ENCODE assay signal across 12 cellular contexts in the genomic region with DNA sequence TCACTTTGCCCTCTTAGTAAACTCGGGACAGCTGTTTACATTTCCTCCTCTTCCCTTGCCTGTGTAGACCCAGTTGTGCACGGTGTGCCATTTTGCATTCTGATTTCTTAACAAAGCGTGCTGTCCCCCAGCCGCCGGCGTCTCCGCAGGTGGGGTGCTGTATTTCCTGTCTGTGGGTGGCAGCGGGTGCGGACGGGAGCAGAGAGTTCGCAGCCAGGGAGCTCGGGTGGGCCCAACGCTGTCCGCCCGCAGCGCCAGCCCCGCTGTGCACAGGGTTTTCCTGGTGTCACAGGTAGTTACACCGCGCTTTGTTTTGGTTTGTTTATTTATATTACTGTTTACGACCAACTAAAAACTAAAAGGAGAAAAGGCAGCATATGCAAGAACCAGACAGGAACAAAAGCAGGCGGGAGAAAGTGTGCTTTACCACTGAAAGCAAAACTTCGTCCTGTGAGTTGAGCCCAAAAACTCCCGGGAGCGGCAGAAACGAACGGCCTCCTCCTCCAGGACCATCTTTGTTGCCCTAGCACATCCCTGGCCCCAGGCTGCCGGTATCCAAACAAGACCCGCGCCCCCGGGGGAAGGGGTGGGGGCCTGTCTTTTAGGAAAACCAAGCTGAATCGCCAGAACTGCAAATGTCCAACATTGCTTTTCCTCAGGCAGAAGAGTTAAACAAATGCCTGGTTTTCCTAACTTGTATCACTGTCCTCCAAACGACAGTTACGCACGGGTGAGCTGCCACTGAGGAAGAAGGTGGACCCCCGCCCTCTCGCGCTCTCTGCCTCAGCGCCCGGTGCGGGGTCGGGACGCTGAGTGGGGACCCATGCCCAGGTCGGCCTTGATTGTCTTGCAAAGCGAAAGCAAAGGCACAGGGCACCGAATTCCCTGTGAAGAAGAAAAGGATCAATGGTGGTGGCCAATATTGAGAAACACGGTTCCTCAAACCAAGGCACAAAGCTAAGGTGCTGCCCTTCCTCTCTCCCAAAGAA. TPM values are rescaled to one million over a fixed set of nuclear protein-coding genes. Genes with fewer than 3 reads are reported as not detected.
DNase-seq lines count a peak whose midpoint lies in the region; ATAC-seq and TF ChIP-seq lines count a peak whose summit lies in the region.
"Had no signal": no experiment of that assay in that cellular context is flagged by ENCODE, and none has a peak within 500 bp of the region (broad histone marks: within the 10 kb centered on the region; RNA-seq: fewer than 3 reads in every experiment).

No MANE protein-coding gene starts in this region.

- no peaks in the 10 kb centered on the region for H3K36me3 ChIP-seq in skeletal muscle satellite cell (ENCODE audit: insufficient read depth, low read length)

- in situ Hi-C loops in ACHN (cut with HindIII; ENCODE audit: low pct_ligation_motif_present, low pct_unique_long_range_greater_than_20kb, low sequenced_read_pairs): no loop called here

- H3K27me3 Mint-ChIP-seq in T-helper 2 cell treated with Interferon-gamma antibody and Interleukin-4, amounts not matched to agents 5 μg/mL and 100 μg/mL, for 36 hours (ENCODE audit: low read depth): peaks cover 4% of the 10 kb centered on the region
- no peaks in the 10 kb centered on the region for H3K27me3 Mint-ChIP-seq in MCF 10A (ENCODE audit: insufficient read depth, unreplicated experiment)
- H3K27me3 Mint-ChIP-seq: type B pancreatic cell had no signal

- no peaks in the 10 kb centered on the region for H3K4me1 ChIP-seq in skeletal muscle satellite cell (ENCODE audit: control insufficient read depth, insufficient read depth, low read length)

- H3K4me3 Mint-ChIP-seq in T-helper 2 cell treated with Interferon-gamma antibody and Interleukin-4, amounts not matched to agents 5 μg/mL and 100 μg/mL, for 36 hours: peak overlapping the region; percentile 74
- H3K4me3 Mint-ChIP-seq in MCF 10A (ENCODE audit: unreplicated experiment): no peak overlapping the region
- H3K4me3 Mint-ChIP-seq: neural crest cell, type B pancreatic cell had no signal

- POLR2A ChIA-PET in MCF 10A (lab: Yijun Ruan, JAX): no interaction called here

- intact Hi-C loops in MCF 10A (cut with micrococcal nuclease): no loop called here

- peak overlapping the region; percentile 2 for H3K4me3 ChIP-seq in skeletal muscle satellite cell (ENCODE audit: low read length)

- CTCF ChIA-PET in MCF 10A (lab: Yijun Ruan, JAX): interaction anchor here (0.7 kb wide), 1 partner anchor 776 kb away, joined by 3 read pairs; no protein-coding TSS in a partner anchor

- no peak overlapping the region for H3K27ac Mint-ChIP-seq in T-helper 2 cell treated with Interferon-gamma antibody and Interleukin-4, amounts not matched to agents 5 μg/mL and 100 μg/mL, for 36 hours
- H3K27ac Mint-ChIP-seq in MCF 10A (ENCODE audit: low read depth, unreplicated experiment): no peak overlapping the region
- H3K27ac Mint-ChIP-seq: type B pancreatic cell had no signal

- peak overlapping the region; percentile 42 for H3K4me2 ChIP-seq in skeletal muscle satellite cell (ENCODE audit: low read length)

- no TSS peak for BruUV-seq in MCF 10A (replicated peaks; lab: Mats Ljungman, UMichigan)

- peak; percentile 9 for DNase-seq in activated CD4-positive, alpha-beta T cell treated with anti-CD3 and anti-CD28 coated beads for 48 hours
- DNase-seq in activated CD4-positive, alpha-beta T cell treated with anti-CD3 and anti-CD28 coated beads for 4 hours: no peak
- no peak for DNase-seq in T-helper 2 cell treated with Interferon-gamma antibody and Interleukin-4, amounts not matched to agents 5 μg/mL and 100 μg/mL, for 36 hours (ENCODE audit: low spot score)
- DNase-seq in dermis blood vessel endothelial cell (peak; percentile 11), MCF 10A (ENCODE audit: unreplicated experiment) (no peak), ACHN (no peak)
- DNase-seq: left colon, small intestine had no signal

- H3K9me3 ChIP-seq in skeletal muscle satellite cell (replicated peaks; ENCODE audit: low read length): no peaks in the 10 kb centered on the region

- H3K27me3 ChIP-seq in skeletal muscle satellite cell (ENCODE audit: control insufficient read depth, insufficient read depth, low read length): no peaks in the 10 kb centered on the region

- no peak overlapping the region for H3K9ac ChIP-seq in skeletal muscle satellite cell (ENCODE audit: low read depth, low read length)

- no peak for TF ChIP-seq CTCF in MCF 10A (IDR thresholded peaks at IDR 0.05; ENCODE audit: unreplicated experiment)

- H3K4me1 Mint-ChIP-seq in T-helper 2 cell treated with Interferon-gamma antibody and Interleukin-4, amounts not matched to agents 5 μg/mL and 100 μg/mL, for 36 hours (ENCODE audit: low read depth): peaks cover 19% of the 10 kb centered on the region
- peaks cover 10% of the 10 kb centered on the region for H3K4me1 Mint-ChIP-seq in MCF 10A (ENCODE audit: insufficient read depth, unreplicated experiment)
- H3K4me1 Mint-ChIP-seq: neural crest cell had no signal

- H3K9me3 Mint-ChIP-seq in T-helper 2 cell treated with Interferon-gamma antibody and Interleukin-4, amounts not matched to agents 5 μg/mL and 100 μg/mL, for 36 hours: no peaks in the 10 kb centered on the region
- no peaks in the 10 kb centered on the region for H3K9me3 Mint-ChIP-seq in MCF 10A (ENCODE audit: unreplicated experiment)
- H3K9me3 Mint-ChIP-seq: type B pancreatic cell had no signal

- ATAC-seq in GM21360 (IDR thresholded peaks at IDR 0.05; ENCODE audit: unreplicated experiment): no peak
- ATAC-seq: left colon had no signal

- H3K36me3 Mint-ChIP-seq in T-helper 2 cell treated with Interferon-gamma antibody and Interleukin-4, amounts not matched to agents 5 μg/mL and 100 μg/mL, for 36 hours (ENCODE audit: low read depth): peaks cover 2% of the 10 kb centered on the region
- peaks cover 19% of the 10 kb centered on the region for H3K36me3 Mint-ChIP-seq in MCF 10A (ENCODE audit: insufficient read depth, unreplicated experiment)

RNA-seq across cellular contexts. Expression of a gene that starts 45.9 kb away (rescaled TPM):
- total RNA-seq in dermis blood vessel endothelial cell (not detected in 2 replicates), MCF 10A (2022) (not detected in 2 replicates)
- not detected in 2 replicates for total RNA-seq in skeletal muscle satellite cell (2012; rRNA removed)

Comparison
In these comparisons a context has a peak if more than half of its experiments do, and no peak if none do; other contexts are left out.
1. DNase-seq: peak in activated CD4-positive, alpha-beta T cell treated with anti-CD3 and anti-CD28 coated beads for 48 hours (single experiment) and dermis blood vessel endothelial cell (single experiment); none in activated CD4-positive, alpha-beta T cell treated with anti-CD3 and anti-CD28 coated beads for 4 hours (0 of 2), T-helper 2 cell treated with Interferon-gamma antibody and Interleukin-4, amounts not matched to agents 5 μg/mL and 100 μg/mL, for 36 hours (single experiment), MCF 10A (single experiment) and ACHN (single experiment).